ENCODE assay signal across 10 cellular contexts in genomic region chr2:205754924-205755321, GRCh38.
DNase-seq lines count a peak whose midpoint lies in the region; ATAC-seq and TF ChIP-seq lines count a peak whose summit lies in the region.
"Had no signal": no experiment of that assay in that cellular context is flagged by ENCODE, and none has a peak within 500 bp of the region (broad histone marks: within the 10 kb centered on the region; RNA-seq: fewer than 3 reads in every experiment).

No MANE protein-coding gene starts in this region.

- peaks cover 0 to 23% (median 0%) of the 10 kb centered on the region in 4 donors for H3K4me1 ChIP-seq in Peyer's patch
- peaks cover 82% of the 10 kb centered on the region for H3K4me1 ChIP-seq in osteoblast (ENCODE audit: insufficient read depth, low read length)
- H3K4me1 ChIP-seq: parathyroid adenoma had no signal

- no peak for TF ChIP-seq POLR2A in Peyer's patch (IDR thresholded peaks at IDR 0.05)

- TF ChIP-seq CTCF in Peyer's patch (IDR thresholded peaks at IDR 0.05) (no peak), osteoblast (IDR thresholded peaks at IDR 0.05; ENCODE audit: extremely low read depth, low read depth, low read length) (no peak)

- H3K9me3 ChIP-seq in Peyer's patch (no peaks in the 10 kb centered on the region), osteoblast (ENCODE audit: low read depth, low read length) (no peaks in the 10 kb centered on the region)

- peaks cover 7% of the 10 kb centered on the region for H3K27me3 Mint-ChIP-seq in activated naive CD4-positive, alpha-beta T cell treated with anti-CD3 and anti-CD28 coated beads for 36 hours (ENCODE audit: low read depth)

- H3K4me1 Mint-ChIP-seq in activated naive CD4-positive, alpha-beta T cell treated with anti-CD3 and anti-CD28 coated beads for 36 hours (ENCODE audit: low read depth): no peaks in the 10 kb centered on the region

- in situ Hi-C loops in Caki2 (cut with HindIII; ENCODE audit: low pct_unique_long_range_greater_than_20kb, low sequenced_read_pairs): loop anchor here (5.0 kb wide), 1 partner anchor 53 kb away; no protein-coding TSS in a partner anchor

- peak overlapping the region in 3 of 4 donors; percentile 35 to 75 (median 70) for H3K27ac ChIP-seq in Peyer's patch
- peak overlapping the region; percentile 97 for H3K27ac ChIP-seq in osteoblast (ENCODE audit: low read depth, low read length)

- H3K27ac Mint-ChIP-seq in activated naive CD4-positive, alpha-beta T cell treated with anti-CD3 and anti-CD28 coated beads for 36 hours: no peak overlapping the region
- H3K27ac Mint-ChIP-seq: activated naive CD8-positive, alpha-beta T cell had no signal

- no peak overlapping the region for H2AFZ ChIP-seq in osteoblast (ENCODE audit: low read length)
- H2AFZ ChIP-seq: parathyroid adenoma had no signal

- H3K36me3 Mint-ChIP-seq in activated naive CD4-positive, alpha-beta T cell treated with anti-CD3 and anti-CD28 coated beads for 36 hours (ENCODE audit: low read depth): no peaks in the 10 kb centered on the region
- H3K36me3 Mint-ChIP-seq: activated naive CD8-positive, alpha-beta T cell had no signal

- H3K79me2 ChIP-seq in osteoblast (ENCODE audit: insufficient read depth, low read length): no peaks in the 10 kb centered on the region
- H3K79me2 ChIP-seq: parathyroid adenoma had no signal

- peaks cover 0 to 4% (median 0%) of the 10 kb centered on the region in 3 donors for H3K36me3 ChIP-seq in Peyer's patch
- H3K36me3 ChIP-seq in osteoblast (ENCODE audit: insufficient read depth, low read length): peaks cover 32% of the 10 kb centered on the region

- peak; percentile 95 for DNase-seq in Caki2 (ENCODE audit: low read depth)
- DNase-seq in Peyer's patch: peak in 2 of 3 donors; percentile 71 to 76
- peak; percentile 58 for DNase-seq in fibroblast of gingiva (ENCODE audit: low read depth)
- DNase-seq in osteoblast (ENCODE audit: insufficient read length, low spot score, missing footprints): no peak
- no peak for DNase-seq in activated naive CD4-positive, alpha-beta T cell treated with anti-CD3 and anti-CD28 coated beads for 36 hours
- no peak for DNase-seq in HUDEP-2 (lab: John Stamatoyannopoulos, UW; ENCODE audit: unreplicated experiment in 76 of 76)
- DNase-seq in Ammon's horn (ENCODE audit: low spot score): no peak

- H3K4me3 Mint-ChIP-seq in activated naive CD4-positive, alpha-beta T cell treated with anti-CD3 and anti-CD28 coated beads for 36 hours: no peak overlapping the region
- H3K4me3 Mint-ChIP-seq: activated naive CD8-positive, alpha-beta T cell had no signal

- CTCF ChIA-PET in activated naive CD4-positive, alpha-beta T cell treated with anti-CD3 and anti-CD28 coated beads for 36 hours (lab: Charles Lee): no interaction called here

- H3K27me3 ChIP-seq in Peyer's patch: no peaks in the 10 kb centered on the region
- no peaks in the 10 kb centered on the region for H3K27me3 ChIP-seq in osteoblast (ENCODE audit: insufficient read depth, low read length)

- H3K4me3 ChIP-seq in Peyer's patch: no peak overlapping the region
- no peak overlapping the region for H3K4me3 ChIP-seq in osteoblast (ENCODE audit: insufficient read depth, low read length)

- intact Hi-C loops in activated naive CD4-positive, alpha-beta T cell treated with anti-CD3 and anti-CD28 coated beads for 36 hours (cut with micrococcal nuclease): no loop called here

- no peaks in the 10 kb centered on the region for H3K9me3 Mint-ChIP-seq in activated naive CD4-positive, alpha-beta T cell treated with anti-CD3 and anti-CD28 coated beads for 36 hours

- ATAC-seq in HG03196 (IDR thresholded peaks at IDR 0.05; ENCODE audit: unreplicated experiment): no peak

- no peaks in the 10 kb centered on the region for H4K20me1 ChIP-seq in osteoblast (ENCODE audit: insufficient read depth, low read length)

- H3K4me2 ChIP-seq in osteoblast (ENCODE audit: insufficient read depth, low read length): peak overlapping the region; percentile 33

Comparison
In these comparisons a context has a peak if more than half of its experiments do, and no peak if none do; other contexts are left out.
1. DNase-seq: peak in Caki2 (single experiment), Peyer's patch (2 of 3) and fibroblast of gingiva (single experiment); none in osteoblast (single experiment), activated naive CD4-positive, alpha-beta T cell treated with anti-CD3 and anti-CD28 coated beads for 36 hours (single experiment), HUDEP-2 (0 of 76) and Ammon's horn (single experiment).